In genomic region chr15:68789041-68789920, GRCh38 we compare ENCODE assay signal across 12 cellular contexts. TPM values are rescaled to one million over a fixed set of nuclear protein-coding genes. Genes with fewer than 3 reads are reported as not detected.
DNase-seq lines count a peak whose midpoint lies in the region; ATAC-seq and TF ChIP-seq lines count a peak whose summit lies in the region.
"Had no signal": no experiment of that assay in that cellular context is flagged by ENCODE, and none has a peak within 500 bp of the region (broad histone marks: within the 10 kb centered on the region; RNA-seq: fewer than 3 reads in every experiment).

No MANE protein-coding gene starts in this region.

- no peak overlapping the region for H3K14ac ChIP-seq in trophoblast cell (ENCODE audit: low read length)

- peak overlapping the region; percentile 23 for H2BK5ac ChIP-seq in trophoblast cell (ENCODE audit: low read depth, low read length, poor library complexity)

- peak overlapping the region in 2 of 7 donors; percentile 8 to 47 for H3K4me3 Mint-ChIP-seq in CD8-positive, alpha-beta memory T cell
- no peak overlapping the region for H3K4me3 Mint-ChIP-seq in T-helper 17 cell
- H3K4me3 Mint-ChIP-seq: IgD-negative memory B cell had no signal

- H3K23ac ChIP-seq in trophoblast cell (ENCODE audit: low read length), result no peak overlapping the region

- CTCF ChIA-PET in CD8-positive, alpha-beta memory T cell (lab: Charles Lee), result interaction anchor here (2.3 kb wide), 1 partner anchor 39 kb away, joined by 4 read pairs; no protein-coding TSS in a partner anchor
- CTCF ChIA-PET in PC-9 (lab: Charles Lee), result no interaction called here

- H3K79me1 ChIP-seq in trophoblast cell (ENCODE audit: low read length), result peaks cover 6% of the 10 kb centered on the region

- 69 to 72% methylated on average over 5 of the region's 5 CpGs for WGBS in heart right ventricle, 2 donors
- WGBS in trophoblast cell (ENCODE audit: extremely low coverage, insufficient coverage, insufficient read length), result no CpG with 5 or more reads among the region's 5 CpGs

- H2AFZ ChIP-seq in trophoblast cell (ENCODE audit: insufficient read depth, low read length, poor library complexity), result no peak overlapping the region
- no peak overlapping the region for H2AFZ ChIP-seq in Karpas-422 (ENCODE audit: low read length)
- no peak overlapping the region for H2AFZ ChIP-seq in PC-9

- peaks cover 83% of the 10 kb centered on the region for H4K20me1 ChIP-seq in Karpas-422 (ENCODE audit: insufficient read depth, low read depth, low read length)
- peaks cover 37% of the 10 kb centered on the region for H4K20me1 ChIP-seq in PC-9 (ENCODE audit: insufficient read depth)

- intact Hi-C loops in heart right ventricle (cut with DNase I) (loop anchor here in 5 of 10 donors (5.0 to 10.0 kb wide), 3 partner anchors 38 to 86 kb away; no protein-coding TSS in a partner anchor), PC-9 (cut with micrococcal nuclease; ENCODE audit: unreplicated experiment) (loop anchor here (10.0 kb wide), 1 partner anchor 234 kb away; no protein-coding TSS in a partner anchor)

- H3K9ac ChIP-seq in trophoblast cell (ENCODE audit: low read length), result no peak overlapping the region
- no peak overlapping the region for H3K9ac ChIP-seq in Karpas-422 (ENCODE audit: low read length)

- no peak for TF ChIP-seq CTCF in heart right ventricle (IDR thresholded peaks at IDR 0.05)
- TF ChIP-seq CTCF in PC-9 (conservative IDR thresholded peaks at IDR 0.05), result no peak

- POLR2A ChIA-PET in CD8-positive, alpha-beta memory T cell (lab: Charles Lee), result no interaction called here
- POLR2A ChIA-PET in PC-9 (lab: Charles Lee; ENCODE audit: unreplicated experiment), result no interaction called here

- H3K4ac ChIP-seq in trophoblast cell (ENCODE audit: low read depth, low read length), result no peak overlapping the region

- no peak overlapping the region for H2AK5ac ChIP-seq in trophoblast cell (ENCODE audit: low read length)

- no peak overlapping the region for H2BK12ac ChIP-seq in trophoblast cell (ENCODE audit: low read length)

- H3K79me2 ChIP-seq in trophoblast cell (ENCODE audit: control insufficient read depth, insufficient read depth, low read length, poor library complexity) (peaks cover 10% of the 10 kb centered on the region), Karpas-422 (ENCODE audit: low read length) (peaks cover 64% of the 10 kb centered on the region), PC-9 (ENCODE audit: low read depth) (peaks cover 32% of the 10 kb centered on the region)

- H3K27me3 ChIP-seq in CD8-positive, alpha-beta memory T cell (ENCODE audit: insufficient read depth, low read length, poor library complexity, severe bottlenecking), result no peaks in the 10 kb centered on the region
- H3K27me3 ChIP-seq in heart right ventricle, result no peaks in the 10 kb centered on the region
- no peaks in the 10 kb centered on the region for H3K27me3 ChIP-seq in trophoblast cell (ENCODE audit: insufficient read depth, low read length)
- no peaks in the 10 kb centered on the region for H3K27me3 ChIP-seq in Karpas-422 (ENCODE audit: low read length)
- H3K27me3 ChIP-seq in PC-9 (ENCODE audit: insufficient read depth, low read depth), result no peaks in the 10 kb centered on the region

- no peak overlapping the region for H3K27ac ChIP-seq in CD8-positive, alpha-beta memory T cell (ENCODE audit: low read depth, low read length)
- H3K27ac ChIP-seq in heart right ventricle (peak overlapping the region in 9 of 10 donors; percentile 17 to 91 (median 61)), trophoblast cell (ENCODE audit: low read depth, low read length) (peak overlapping the region; percentile 30), Karpas-422 (ENCODE audit: low read length) (no peak overlapping the region), PC-9 (no peak overlapping the region)

- no peaks in the 10 kb centered on the region for H3F3A ChIP-seq in PC-9 (ENCODE audit: insufficient read depth, low read depth)

- H3K18ac ChIP-seq in trophoblast cell (ENCODE audit: low read length), result no peak overlapping the region

- peaks cover 57 to 70% (median 62%) of the 10 kb centered on the region in 3 donors for H3K4me1 Mint-ChIP-seq in CD8-positive, alpha-beta memory T cell
- peaks cover 44% of the 10 kb centered on the region for H3K4me1 Mint-ChIP-seq in T-helper 17 cell

- no peak for DNase-seq in CD8-positive, alpha-beta memory T cell
- DNase-seq in T-helper 17 cell (no peak), heart right ventricle (no peak), trophoblast cell (peak; percentile 37 to 50), Karpas-422 (no peak), PC-9 (no peak), NCI-H526 treated with DMSO at 0.1 percent for 48 hours (lab: John Stamatoyannopoulos, UW) (no peak)
- DNase-seq: activated effector memory CD4-positive, alpha-beta T cell treated with Interleukin-2 at 50 U/mL for 16 hours; NCI-H345; stimulated activated naive CD4-positive, alpha-beta T cell treated with Interleukin-2 at 50 U/mL for 16 hours had no signal

- no peak overlapping the region for H2BK120ac ChIP-seq in trophoblast cell (ENCODE audit: insufficient read depth, low read length, poor library complexity)

- H3K27me3 Mint-ChIP-seq in CD8-positive, alpha-beta memory T cell, result no peaks in the 10 kb centered on the region
- no peaks in the 10 kb centered on the region for H3K27me3 Mint-ChIP-seq in T-helper 17 cell
- H3K27me3 Mint-ChIP-seq: IgD-negative memory B cell had no signal

- no peaks in the 10 kb centered on the region for H3K9me3 Mint-ChIP-seq in CD8-positive, alpha-beta memory T cell
- H3K9me3 Mint-ChIP-seq: IgD-negative memory B cell had no signal

- H3K9me3 ChIP-seq in CD8-positive, alpha-beta memory T cell (ENCODE audit: low read length), result no peaks in the 10 kb centered on the region
- H3K9me3 ChIP-seq in T-helper 17 cell (ENCODE audit: control insufficient read depth, low read length, poor library complexity, severe bottlenecking) (no peaks in the 10 kb centered on the region), heart right ventricle (no peaks in the 10 kb centered on the region), trophoblast cell (ENCODE audit: insufficient read depth, low read depth, low read length) (no peaks in the 10 kb centered on the region), Karpas-422 (ENCODE audit: low read length) (no peaks in the 10 kb centered on the region), PC-9 (ENCODE audit: insufficient read depth, low read depth) (no peaks in the 10 kb centered on the region)

- no TSS peak for BruUV-seq in PC-9 (replicated peaks; lab: Mats Ljungman, UMichigan)

- H3K27ac Mint-ChIP-seq in CD8-positive, alpha-beta memory T cell, result peak overlapping the region in 6 of 8 donors; percentile 60 to 95 (median 82)
- peak overlapping the region; percentile 99 for H3K27ac Mint-ChIP-seq in T-helper 17 cell

- no peak overlapping the region for H3K4me3 ChIP-seq in CD8-positive, alpha-beta memory T cell (ENCODE audit: low read length)
- H3K4me3 ChIP-seq in heart right ventricle (no peak overlapping the region), trophoblast cell (ENCODE audit: low read depth, low read length) (no peak overlapping the region), Karpas-422 (ENCODE audit: low read length) (no peak overlapping the region), PC-9 (no peak overlapping the region)

- peaks cover 39% of the 10 kb centered on the region for H3K36me3 ChIP-seq in CD8-positive, alpha-beta memory T cell (ENCODE audit: insufficient read depth, low read length)
- peaks cover 0 to 35% (median 14%) of the 10 kb centered on the region in 9 donors for H3K36me3 ChIP-seq in heart right ventricle
- H3K36me3 ChIP-seq in trophoblast cell (ENCODE audit: control insufficient read depth in 1 of 2, insufficient read depth in 2 of 2, low read length in 2 of 2), result peaks cover 17 to 29% of the 10 kb centered on the region in 2 experiments
- peaks cover 9% of the 10 kb centered on the region; the same call in 1 of the 2 replicates for H3K36me3 ChIP-seq in Karpas-422 (ENCODE audit: insufficient read depth, low read length)
- H3K36me3 ChIP-seq in PC-9 (ENCODE audit: low read depth), result no peaks in the 10 kb centered on the region

- H4K12ac ChIP-seq in trophoblast cell (ENCODE audit: low read depth, low read length), result no peak overlapping the region

- H3K36me3 Mint-ChIP-seq in CD8-positive, alpha-beta memory T cell, result peaks cover 0 to 48% (median 3%) of the 10 kb centered on the region in 3 donors
- no peaks in the 10 kb centered on the region for H3K36me3 Mint-ChIP-seq in T-helper 17 cell (ENCODE audit: low read depth)

- H3K9me2 ChIP-seq in Karpas-422 (replicated peaks; ENCODE audit: insufficient read depth, low read length), result no peaks in the 10 kb centered on the region
- no peaks in the 10 kb centered on the region for H3K9me2 ChIP-seq in PC-9 (ENCODE audit: insufficient read depth)

- no peak for ATAC-seq in T-helper 17 cell
- peak in 6 of 8 donors; percentile 4 to 40 (median 16) for ATAC-seq in heart right ventricle
- no peak for ATAC-seq in GM21619 (IDR thresholded peaks at IDR 0.05; ENCODE audit: unreplicated experiment)

- H3K4me2 ChIP-seq in trophoblast cell (ENCODE audit: low read length) (no peak overlapping the region), Karpas-422 (ENCODE audit: low read depth, low read length, poor library complexity, severe bottlenecking) (no peak overlapping the region), PC-9 (no peak overlapping the region)

- H4K91ac ChIP-seq in trophoblast cell (ENCODE audit: low read depth, low read length), result no peak overlapping the region

- H3K4me1 ChIP-seq in CD8-positive, alpha-beta memory T cell (ENCODE audit: insufficient read depth, low read length), result peaks cover 55% of the 10 kb centered on the region
- H3K4me1 ChIP-seq in heart right ventricle (peaks cover 46 to 77% (median 66%) of the 10 kb centered on the region in 9 donors), trophoblast cell (ENCODE audit: control insufficient read depth in 1 of 2, insufficient read depth in 2 of 2, low read length in 2 of 2) (peaks cover 38 to 49% of the 10 kb centered on the region in 2 experiments), Karpas-422 (ENCODE audit: low read length) (peaks cover 4% of the 10 kb centered on the region; the same call in 1 of the 2 replicates), PC-9 (replicated peaks; ENCODE audit: insufficient read depth) (no peaks in the 10 kb centered on the region)

- no peak overlapping the region for H4K8ac ChIP-seq in trophoblast cell (ENCODE audit: low read depth, low read length)

RNA-seq across cellular contexts. Expression of gene ANP32A, which starts 31.4 kb away (rescaled TPM):
- total RNA-seq in CD8-positive, alpha-beta memory T cell, result 100 to 1,000 TPM; 233 to 237 TPM
- polyA plus RNA-seq in CD8-positive, alpha-beta memory T cell, result 94.6 TPM
- 10 to 100 TPM; 78.7 to 83.3 TPM for total RNA-seq in T-helper 17 cell
- total RNA-seq in heart right ventricle, result 100 to 1,000 TPM; 122 to 201 (median 152) TPM
- polyA plus RNA-seq in heart right ventricle, result 100 to 1,000 TPM in 1 of 2 donors, 10 to 100 TPM in 1; 87.3 to 141 TPM
- polyA plus RNA-seq in trophoblast cell (2013), result 247 and 258 TPM in 2 replicates
- total RNA-seq in Karpas-422 (2014; rRNA removed; shearing (Covaris generic); ENCODE audit: low replicate concordance), result 99.5 and 184 TPM in 2 replicates
- total RNA-seq in PC-9 (2021), result 151 and 182 TPM in 2 replicates

Comparison
In these comparisons a context has a peak if more than half of its experiments do, and no peak if none do; other contexts are left out.
1. DNase-seq: peak in trophoblast cell (2 of 2); none in CD8-positive, alpha-beta memory T cell (0 of 5), T-helper 17 cell (0 of 3), heart right ventricle (0 of 2), Karpas-422 (single experiment), PC-9 (0 of 2) and NCI-H526 treated with DMSO at 0.1 percent for 48 hours (single experiment).
2. H3K27ac ChIP-seq: peak in heart right ventricle (9 of 10) and trophoblast cell (single experiment); none in CD8-positive, alpha-beta memory T cell (single experiment), Karpas-422 (single experiment) and PC-9 (single experiment).
3. ATAC-seq: peak in heart right ventricle (6 of 8); none in T-helper 17 cell (single experiment) and GM21619 (single experiment).